ENCODE assay signal across 18 cellular contexts in the genomic region with DNA sequence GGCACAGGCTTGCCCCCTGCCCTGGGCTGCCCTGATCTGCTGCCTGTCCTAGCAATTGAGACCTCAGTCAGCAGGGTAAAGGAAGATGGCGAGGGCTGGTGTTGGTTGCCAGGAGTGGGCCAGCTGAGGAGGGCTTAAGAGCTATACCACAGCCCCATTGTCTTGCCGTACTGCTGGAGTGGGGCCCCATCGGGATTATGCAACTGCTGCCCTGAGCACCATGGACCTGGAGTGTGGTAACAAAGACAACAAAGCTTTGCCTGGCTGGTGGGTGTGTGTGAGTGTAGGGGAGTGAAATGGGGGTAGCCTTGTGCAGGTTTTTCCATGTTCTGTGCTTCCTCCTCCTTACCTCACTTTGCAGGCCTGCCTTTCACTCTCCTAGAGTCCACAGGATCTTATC.
"Had no signal": no experiment of that assay in that cellular context is flagged by ENCODE, and none has a peak within 500 bp of the region (broad histone marks: within the 10 kb centered on the region; RNA-seq: fewer than 3 reads in every experiment).

No MANE protein-coding gene starts in this region.

- H3K27me3 ChIP-seq: pancreas, right lobe of liver, testis, upper lobe of right lung had no signal

- H3K4me3 ChIP-seq: pancreas, right lobe of liver, testis, upper lobe of right lung had no signal

- H3K36me3 ChIP-seq: pancreas, right lobe of liver, upper lobe of right lung had no signal

- ATAC-seq: activated naive CD8-positive, alpha-beta T cell treated with anti-CD3 and anti-CD28 coated beads, Interleukin-2, amount 50 U/mL, for 24 hours; activated T-cell treated with anti-CD3 and anti-CD28 coated beads, Interleukin-2, amount 50 U/mL, for 4 hours; left ventricle myocardium superior; pancreas; stimulated activated effector memory CD8-positive, alpha-beta T cell treated with anti-CD3 and anti-CD28 coated beads, Interleukin-12 subunit alpha, Interleukin-12 subunit beta, amount 100 ng/mL, for 72 hours; upper lobe of right lung had no signal

- DNase-seq: activated CD4-positive, alpha-beta T cell treated with anti-CD3 and anti-CD28 coated beads, Interleukin-2, amount 50 U/mL, for 1 hour; activated CD4-positive, CD25-positive, alpha-beta regulatory T cell treated with anti-CD3 and anti-CD28 coated beads, Interleukin-2, amount 50 U/mL, for 72 hours; activated CD8-positive, alpha-beta memory T cell treated with anti-CD3 and anti-CD28 coated beads, Interleukin-2, amount 50 U/mL, for 4 hours; activated naive CD4-positive, alpha-beta T cell treated with anti-CD3 and anti-CD28 coated beads for 36 hours; activated naive CD8-positive, alpha-beta T cell treated with anti-CD3 and anti-CD28 coated beads, Interleukin-2, amount 50 U/mL, for 24 hours; activated T-cell treated with anti-CD3 and anti-CD28 coated beads, Interleukin-2, amount 50 U/mL, for 4 hours; aorta; cerebellar nuclear complex; cortex of kidney; effector CD4-positive, alpha-beta T cell; left ventricle myocardium superior; pancreas; right lobe of liver; stimulated activated CD4-positive, alpha-beta T cell treated with anti-CD3 and anti-CD28 coated beads, Interleukin-4, amount 100 ng/mL, for 24 hours; T-helper 1 cell; testis; upper lobe of right lung had no signal

- H3K4me1 ChIP-seq: pancreas, right lobe of liver, testis, upper lobe of right lung had no signal

- H3K27ac ChIP-seq: pancreas, right lobe of liver, testis, upper lobe of right lung had no signal

- H3K9me3 ChIP-seq: pancreas, right lobe of liver, testis, upper lobe of right lung had no signal
